In the genomic region with DNA sequence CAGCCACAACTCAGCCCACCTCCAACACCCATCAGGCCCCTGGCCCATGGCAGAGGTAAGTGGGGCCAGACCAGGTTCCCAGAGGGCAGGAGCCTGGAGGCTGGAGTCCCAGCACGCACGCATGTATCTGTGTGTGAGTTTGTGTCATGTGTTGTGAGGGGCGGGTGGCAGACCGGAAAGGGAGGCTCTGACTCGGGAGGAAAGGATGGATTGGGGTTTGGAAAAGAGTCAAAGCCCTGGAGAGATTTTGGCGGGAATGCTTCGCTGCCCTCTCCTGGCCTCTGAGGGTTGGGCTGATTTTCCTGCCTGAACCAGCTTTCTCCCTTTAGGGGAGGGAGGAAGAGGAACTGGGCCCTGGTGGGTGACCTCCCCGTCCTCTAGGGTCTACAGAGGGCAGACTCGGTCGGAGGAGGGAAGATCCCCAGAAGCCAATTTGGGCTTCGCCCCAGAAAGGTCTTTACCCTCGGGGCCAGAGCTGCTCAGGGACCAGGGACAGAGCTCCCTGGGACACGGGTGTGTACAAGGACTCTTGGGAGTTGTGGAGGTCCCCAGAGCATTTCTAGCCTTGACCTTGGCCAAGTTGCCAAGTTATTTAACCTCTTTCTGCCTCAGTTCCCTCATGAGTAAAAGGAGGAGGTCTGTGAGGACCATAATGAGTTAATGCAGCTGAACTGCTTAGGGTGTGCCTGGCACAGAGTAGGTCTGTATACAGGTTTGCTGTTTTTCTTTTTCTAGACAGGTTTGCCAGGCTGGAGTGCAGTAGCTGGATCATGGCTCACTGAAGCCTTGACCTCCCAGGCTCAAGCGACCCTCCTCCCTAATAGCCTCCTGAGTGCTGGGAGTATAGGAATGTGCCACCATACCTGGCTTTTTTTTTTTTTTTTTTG, we compare ENCODE assay signal across 8 cellular contexts. TPM values are rescaled to one million over a fixed set of nuclear protein-coding genes. Genes with fewer than 3 reads are reported as not detected.
DNase-seq lines count a peak whose midpoint lies in the region; ATAC-seq and TF ChIP-seq lines count a peak whose summit lies in the region.

No MANE protein-coding gene starts in this region.

- H3K4me3 ChIP-seq in SK-N-MC (no peak overlapping the region), cardiac muscle cell (no peak overlapping the region)

- peaks cover 47% of the 10 kb centered on the region for H3K4me1 Mint-ChIP-seq in stimulated activated memory B cell treated with anti-CD40 and anti-IgM and Interleukin-4, amounts not matched to agents 10 μg/mL and 1 μg/mL and 100 μg/mL, for 72 hours

- no peaks in the 10 kb centered on the region for H3K9me3 ChIP-seq in SK-N-MC (ENCODE audit: low read depth, low read length)
- no peaks in the 10 kb centered on the region for H3K9me3 ChIP-seq in cardiac muscle cell (ENCODE audit: low read depth)

- H3K9me3 Mint-ChIP-seq in stimulated activated memory B cell treated with anti-CD40 and anti-IgM and Interleukin-4, amounts not matched to agents 10 μg/mL and 1 μg/mL and 100 μg/mL, for 72 hours: no peaks in the 10 kb centered on the region

- no peaks in the 10 kb centered on the region for H3K4me1 ChIP-seq in cardiac muscle cell (ENCODE audit: low read depth)

- peak overlapping the region; percentile 2 for H3K9ac ChIP-seq in SK-N-MC (ENCODE audit: insufficient read length)

- peak; percentile 34 for TF ChIP-seq CTCF in cardiac muscle cell (IDR thresholded peaks at IDR 0.05; ENCODE audit: low read depth, low read length)

- H3K36me3 ChIP-seq in SK-N-MC (ENCODE audit: insufficient read depth, low read length) (no peaks in the 10 kb centered on the region), cardiac muscle cell (no peaks in the 10 kb centered on the region)

- peak; percentile 38 for DNase-seq in CD1c-positive myeloid dendritic cell (ENCODE audit: extremely low spot score)
- DNase-seq in HT-29 (ENCODE audit: low spot score): peak; percentile 82
- no peak for DNase-seq in SK-N-MC (ENCODE audit: low read depth, low spot score)
- DNase-seq in cardiac muscle cell (ENCODE audit: low read depth in 1 of 2, low spot score in 1 of 2): peak; percentile 51 to 82
- no peak for DNase-seq in mucosa of gallbladder (ENCODE audit: low spot score)
- DNase-seq in activated gamma-delta T cell (lab: John Stamatoyannopoulos, UW): no peak

- H3K27me3 ChIP-seq in cardiac muscle cell: peaks cover 20% of the 10 kb centered on the region

- ATAC-seq in stimulated activated memory B cell treated with anti-CD40 and anti-IgM and Interleukin-4, amounts not matched to agents 10 μg/mL and 1 μg/mL and 100 μg/mL, for 72 hours: peak; percentile 65
- ATAC-seq in GM21576 (IDR thresholded peaks at IDR 0.05; ENCODE audit: unreplicated experiment): no peak

- H3K27ac Mint-ChIP-seq in stimulated activated memory B cell treated with anti-CD40 and anti-IgM and Interleukin-4, amounts not matched to agents 10 μg/mL and 1 μg/mL and 100 μg/mL, for 72 hours: no peak overlapping the region

- H3K36me3 Mint-ChIP-seq in stimulated activated memory B cell treated with anti-CD40 and anti-IgM and Interleukin-4, amounts not matched to agents 10 μg/mL and 1 μg/mL and 100 μg/mL, for 72 hours: no peaks in the 10 kb centered on the region

- H3K27ac ChIP-seq in SK-N-MC: no peak overlapping the region
- H3K27ac ChIP-seq in cardiac muscle cell: no peak overlapping the region

- H3K4me3 Mint-ChIP-seq in stimulated activated memory B cell treated with anti-CD40 and anti-IgM and Interleukin-4, amounts not matched to agents 10 μg/mL and 1 μg/mL and 100 μg/mL, for 72 hours: no peak overlapping the region

- peaks cover 45% of the 10 kb centered on the region for H3K27me3 Mint-ChIP-seq in stimulated activated memory B cell treated with anti-CD40 and anti-IgM and Interleukin-4, amounts not matched to agents 10 μg/mL and 1 μg/mL and 100 μg/mL, for 72 hours

RNA-seq across cellular contexts. Expression of a gene that starts 6.9 kb away (rescaled TPM):
- 21.7 and 24.5 TPM in 2 replicates for total RNA-seq in HT-29 (2014; rRNA removed; shearing (Covaris generic))
- total RNA-seq in cardiac muscle cell (34.7 and 39.5 TPM in 2 replicates), mucosa of gallbladder (44.8 TPM)
- 73.1 and 86.5 TPM in 2 replicates for polyA plus RNA-seq in cardiac muscle cell

RNA-seq across cellular contexts. Expression of a gene that starts 7.3 kb away (rescaled TPM):
- 208 and 228 TPM in 2 replicates for total RNA-seq in HT-29 (2014; rRNA removed; shearing (Covaris generic))
- total RNA-seq in cardiac muscle cell (257 and 264 TPM in 2 replicates), mucosa of gallbladder (90.1 TPM)
- polyA plus RNA-seq in cardiac muscle cell: 230 and 288 TPM in 2 replicates

RNA-seq across cellular contexts. Expression of a gene that starts 11.7 kb away (rescaled TPM):
- total RNA-seq in HT-29 (2014; rRNA removed; shearing (Covaris generic)): 123 and 140 TPM in 2 replicates
- total RNA-seq in cardiac muscle cell: 0.21 TPM in 1 of 2 replicates, not detected in the other
- polyA plus RNA-seq in cardiac muscle cell: 0.60 TPM in 1 of 2 replicates, not detected in the other
- 1.2 TPM for total RNA-seq in mucosa of gallbladder

RNA-seq across cellular contexts. Expression of a gene that starts 21.5 kb away (rescaled TPM):
- 148 and 155 TPM in 2 replicates for total RNA-seq in HT-29 (2014; rRNA removed; shearing (Covaris generic))
- total RNA-seq in cardiac muscle cell (67.3 and 80.2 TPM in 2 replicates), mucosa of gallbladder (28.3 TPM)
- polyA plus RNA-seq in cardiac muscle cell: 83.4 and 96.5 TPM in 2 replicates

RNA-seq across cellular contexts. Expression of a gene that starts 23.7 kb away (rescaled TPM):
- 302 and 303 TPM in 2 replicates for total RNA-seq in HT-29 (2014; rRNA removed; shearing (Covaris generic))
- total RNA-seq in cardiac muscle cell (140 and 220 TPM in 2 replicates), mucosa of gallbladder (55.1 TPM)
- 143 and 199 TPM in 2 replicates for polyA plus RNA-seq in cardiac muscle cell

Comparison
In these comparisons a context has a peak if more than half of its experiments do, and no peak if none do; other contexts are left out.
1. DNase-seq: peak in CD1c-positive myeloid dendritic cell (single experiment), HT-29 (single experiment) and cardiac muscle cell (2 of 2); none in SK-N-MC (single experiment), mucosa of gallbladder (single experiment) and activated gamma-delta T cell (single experiment).
2. RNA of a gene that starts 11.7 kb away (total RNA-seq): 123 to 140 TPM in HT-29; 1.2 TPM in mucosa of gallbladder (single experiment) and 0.21 TPM in cardiac muscle cell; every median in the first group is over 10 times any median in the second.